In the genomic region with DNA sequence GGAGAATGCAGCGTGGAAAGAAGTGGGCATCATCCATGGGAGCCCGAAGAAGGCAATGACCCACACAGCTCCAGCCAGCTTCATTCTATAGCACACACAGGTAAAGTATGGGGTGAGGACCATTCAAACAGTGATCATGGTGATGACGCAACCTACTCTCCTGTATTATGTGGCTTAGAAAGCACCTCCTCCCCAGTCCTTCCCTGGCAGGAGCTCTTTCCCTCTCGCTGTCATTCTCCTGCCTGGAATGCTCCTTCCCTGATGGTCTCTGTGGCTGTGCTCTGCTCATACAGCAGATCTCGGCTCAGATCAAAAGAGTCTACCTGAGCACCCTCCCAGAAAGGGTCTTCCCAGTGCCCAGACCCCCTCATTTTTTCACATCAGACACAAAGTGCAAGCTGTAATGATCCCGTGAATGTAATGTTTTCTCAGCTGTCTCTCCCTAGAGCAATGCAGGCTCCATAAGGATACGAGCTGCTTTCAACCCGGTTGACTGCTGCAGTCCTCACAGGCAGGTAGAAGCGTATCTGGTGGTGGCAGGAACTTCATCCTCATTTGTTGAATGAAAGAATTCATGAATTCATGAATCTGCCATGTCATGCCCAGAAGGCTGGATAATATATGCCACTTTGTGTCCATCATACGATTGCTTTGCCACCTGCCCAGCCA, we compare ENCODE assay signal across 1 cellular context.
TF ChIP-seq lines count a peak whose summit lies in the region.

No MANE protein-coding gene starts in this region.

TF ChIP-seq in HepG2, 621 proteins besides CTCF, POLR2A, EP300 and RAD21:
- TF ChIP-seq, protein P1, sequence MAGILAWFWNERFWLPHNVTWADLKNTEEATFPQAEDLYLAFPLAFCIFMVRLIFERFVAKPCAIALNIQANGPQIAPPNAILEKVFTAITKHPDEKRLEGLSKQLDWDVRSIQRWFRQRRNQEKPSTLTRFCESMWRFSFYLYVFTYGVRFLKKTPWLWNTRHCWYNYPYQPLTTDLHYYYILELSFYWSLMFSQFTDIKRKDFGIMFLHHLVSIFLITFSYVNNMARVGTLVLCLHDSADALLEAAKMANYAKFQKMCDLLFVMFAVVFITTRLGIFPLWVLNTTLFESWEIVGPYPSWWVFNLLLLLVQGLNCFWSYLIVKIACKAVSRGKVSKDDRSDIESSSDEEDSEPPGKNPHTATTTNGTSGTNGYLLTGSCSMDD (CRISPR knock-in tag; IDR thresholded peaks at IDR 0.05): no peak
- TF ChIP-seq PAWR (CRISPR knock-in tag; IDR thresholded peaks at IDR 0.05; ENCODE audit: borderline replicate concordance): no peak
- TF ChIP-seq REL (CRISPR knock-in tag; conservative IDR thresholded peaks at IDR 0.05): no peak
- TF ChIP-seq, protein P2, sequence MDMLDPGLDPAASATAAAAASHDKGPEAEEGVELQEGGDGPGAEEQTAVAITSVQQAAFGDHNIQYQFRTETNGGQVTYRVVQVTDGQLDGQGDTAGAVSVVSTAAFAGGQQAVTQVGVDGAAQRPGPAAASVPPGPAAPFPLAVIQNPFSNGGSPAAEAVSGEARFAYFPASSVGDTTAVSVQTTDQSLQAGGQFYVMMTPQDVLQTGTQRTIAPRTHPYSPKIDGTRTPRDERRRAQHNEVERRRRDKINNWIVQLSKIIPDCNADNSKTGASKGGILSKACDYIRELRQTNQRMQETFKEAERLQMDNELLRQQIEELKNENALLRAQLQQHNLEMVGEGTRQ (IDR thresholded peaks at IDR 0.05; ENCODE audit: low read depth, low read length): no peak
- TF ChIP-seq, protein P2 (CRISPR knock-in tag; IDR thresholded peaks at IDR 0.05; ENCODE audit: borderline replicate concordance): no peak
- TF ChIP-seq ATF7 (IDR thresholded peaks at IDR 0.05): peak; percentile 53; the same call in 1 of the 2 replicates
- no peak for TF ChIP-seq ATF7 (CRISPR knock-in tag; IDR thresholded peaks at IDR 0.05)
- no peak for TF ChIP-seq PTBP1 (IDR thresholded peaks at IDR 0.05; ENCODE audit: low read depth, low read length, poor library complexity, severe bottlenecking)
- peak; percentile 95 for TF ChIP-seq ZNF263 (CRISPR knock-in tag; IDR thresholded peaks at IDR 0.05)
- TF ChIP-seq HOXA9 (CRISPR knock-in tag; IDR thresholded peaks at IDR 0.05; ENCODE audit: borderline replicate concordance): no peak
- no peak for TF ChIP-seq TGIF2 (CRISPR knock-in tag; IDR thresholded peaks at IDR 0.05)
- no peak for TF ChIP-seq KDM1A (CRISPR knock-in tag; IDR thresholded peaks at IDR 0.05)
- 0 out of 2 replicates have a peak, but pooled peaks have one; percentile 37 for TF ChIP-seq NFE2L2 (IDR thresholded peaks at IDR 0.05; ENCODE audit: low read length)
- no peak for TF ChIP-seq ZNF557 (CRISPR knock-in tag; IDR thresholded peaks at IDR 0.05)
- no peak for TF ChIP-seq ZNF224 (CRISPR knock-in tag; IDR thresholded peaks at IDR 0.05)
- no peak for TF ChIP-seq ZNF720 (CRISPR knock-in tag; IDR thresholded peaks at IDR 0.05)
- no peak for TF ChIP-seq NR2C2 (CRISPR knock-in tag; IDR thresholded peaks at IDR 0.05; ENCODE audit: borderline replicate concordance)
- TF ChIP-seq, protein P3, sequence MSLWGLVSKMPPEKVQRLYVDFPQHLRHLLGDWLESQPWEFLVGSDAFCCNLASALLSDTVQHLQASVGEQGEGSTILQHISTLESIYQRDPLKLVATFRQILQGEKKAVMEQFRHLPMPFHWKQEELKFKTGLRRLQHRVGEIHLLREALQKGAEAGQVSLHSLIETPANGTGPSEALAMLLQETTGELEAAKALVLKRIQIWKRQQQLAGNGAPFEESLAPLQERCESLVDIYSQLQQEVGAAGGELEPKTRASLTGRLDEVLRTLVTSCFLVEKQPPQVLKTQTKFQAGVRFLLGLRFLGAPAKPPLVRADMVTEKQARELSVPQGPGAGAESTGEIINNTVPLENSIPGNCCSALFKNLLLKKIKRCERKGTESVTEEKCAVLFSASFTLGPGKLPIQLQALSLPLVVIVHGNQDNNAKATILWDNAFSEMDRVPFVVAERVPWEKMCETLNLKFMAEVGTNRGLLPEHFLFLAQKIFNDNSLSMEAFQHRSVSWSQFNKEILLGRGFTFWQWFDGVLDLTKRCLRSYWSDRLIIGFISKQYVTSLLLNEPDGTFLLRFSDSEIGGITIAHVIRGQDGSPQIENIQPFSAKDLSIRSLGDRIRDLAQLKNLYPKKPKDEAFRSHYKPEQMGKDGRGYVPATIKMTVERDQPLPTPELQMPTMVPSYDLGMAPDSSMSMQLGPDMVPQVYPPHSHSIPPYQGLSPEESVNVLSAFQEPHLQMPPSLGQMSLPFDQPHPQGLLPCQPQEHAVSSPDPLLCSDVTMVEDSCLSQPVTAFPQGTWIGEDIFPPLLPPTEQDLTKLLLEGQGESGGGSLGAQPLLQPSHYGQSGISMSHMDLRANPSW (CRISPR knock-in tag; IDR thresholded peaks at IDR 0.05; ENCODE audit: borderline replicate concordance): no peak
- no peak for TF ChIP-seq RXRA (CRISPR knock-in tag; IDR thresholded peaks at IDR 0.05)
- no peak for TF ChIP-seq HDAC2 (CRISPR knock-in tag; IDR thresholded peaks at IDR 0.05)
- TF ChIP-seq PHF8 (CRISPR knock-in tag; IDR thresholded peaks at IDR 0.05): no peak
- TF ChIP-seq, protein P4, sequence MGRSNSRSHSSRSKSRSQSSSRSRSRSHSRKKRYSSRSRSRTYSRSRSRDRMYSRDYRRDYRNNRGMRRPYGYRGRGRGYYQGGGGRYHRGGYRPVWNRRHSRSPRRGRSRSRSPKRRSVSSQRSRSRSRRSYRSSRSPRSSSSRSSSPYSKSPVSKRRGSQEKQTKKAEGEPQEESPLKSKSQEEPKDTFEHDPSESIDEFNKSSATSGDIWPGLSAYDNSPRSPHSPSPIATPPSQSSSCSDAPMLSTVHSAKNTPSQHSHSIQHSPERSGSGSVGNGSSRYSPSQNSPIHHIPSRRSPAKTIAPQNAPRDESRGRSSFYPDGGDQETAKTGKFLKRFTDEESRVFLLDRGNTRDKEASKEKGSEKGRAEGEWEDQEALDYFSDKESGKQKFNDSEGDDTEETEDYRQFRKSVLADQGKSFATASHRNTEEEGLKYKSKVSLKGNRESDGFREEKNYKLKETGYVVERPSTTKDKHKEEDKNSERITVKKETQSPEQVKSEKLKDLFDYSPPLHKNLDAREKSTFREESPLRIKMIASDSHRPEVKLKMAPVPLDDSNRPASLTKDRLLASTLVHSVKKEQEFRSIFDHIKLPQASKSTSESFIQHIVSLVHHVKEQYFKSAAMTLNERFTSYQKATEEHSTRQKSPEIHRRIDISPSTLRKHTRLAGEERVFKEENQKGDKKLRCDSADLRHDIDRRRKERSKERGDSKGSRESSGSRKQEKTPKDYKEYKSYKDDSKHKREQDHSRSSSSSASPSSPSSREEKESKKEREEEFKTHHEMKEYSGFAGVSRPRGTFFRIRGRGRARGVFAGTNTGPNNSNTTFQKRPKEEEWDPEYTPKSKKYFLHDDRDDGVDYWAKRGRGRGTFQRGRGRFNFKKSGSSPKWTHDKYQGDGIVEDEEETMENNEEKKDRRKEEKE (IDR thresholded peaks at IDR 0.05): no peak
- no peak for TF ChIP-seq HMG20B (CRISPR knock-in tag; conservative IDR thresholded peaks at IDR 0.05)
- TF ChIP-seq CEBPG (CRISPR knock-in tag; IDR thresholded peaks at IDR 0.05): peak; percentile 72
- no peak for TF ChIP-seq ZNF430 (CRISPR knock-in tag; IDR thresholded peaks at IDR 0.05)
- TF ChIP-seq, protein P5, sequence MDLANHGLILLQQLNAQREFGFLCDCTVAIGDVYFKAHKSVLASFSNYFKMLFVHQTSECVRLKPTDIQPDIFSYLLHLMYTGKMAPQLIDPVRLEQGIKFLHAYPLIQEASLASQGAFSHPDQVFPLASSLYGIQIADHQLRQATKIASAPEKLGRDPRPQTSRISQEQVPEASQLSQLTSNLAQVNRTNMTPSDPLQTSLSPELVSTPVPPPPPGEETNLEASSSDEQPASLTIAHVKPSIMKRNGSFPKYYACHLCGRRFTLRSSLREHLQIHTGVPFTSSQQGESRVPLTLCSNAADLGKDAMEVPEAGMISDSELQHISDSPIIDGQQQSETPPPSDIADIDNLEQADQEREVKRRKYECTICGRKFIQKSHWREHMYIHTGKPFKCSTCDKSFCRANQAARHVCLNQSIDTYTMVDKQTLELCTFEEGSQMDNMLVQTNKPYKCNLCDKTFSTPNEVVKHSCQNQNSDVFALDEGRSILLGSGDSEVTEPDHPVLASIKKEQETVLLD (CRISPR knock-in tag; IDR thresholded peaks at IDR 0.05; ENCODE audit: low read depth): no peak
- TF ChIP-seq CEBPB (IDR thresholded peaks at IDR 0.05; ENCODE audit: borderline replicate concordance, low read depth, low read length): peak; percentile 85
- no peak for TF ChIP-seq HOXA3 (CRISPR knock-in tag; IDR thresholded peaks at IDR 0.05)
- TF ChIP-seq, protein P6, sequence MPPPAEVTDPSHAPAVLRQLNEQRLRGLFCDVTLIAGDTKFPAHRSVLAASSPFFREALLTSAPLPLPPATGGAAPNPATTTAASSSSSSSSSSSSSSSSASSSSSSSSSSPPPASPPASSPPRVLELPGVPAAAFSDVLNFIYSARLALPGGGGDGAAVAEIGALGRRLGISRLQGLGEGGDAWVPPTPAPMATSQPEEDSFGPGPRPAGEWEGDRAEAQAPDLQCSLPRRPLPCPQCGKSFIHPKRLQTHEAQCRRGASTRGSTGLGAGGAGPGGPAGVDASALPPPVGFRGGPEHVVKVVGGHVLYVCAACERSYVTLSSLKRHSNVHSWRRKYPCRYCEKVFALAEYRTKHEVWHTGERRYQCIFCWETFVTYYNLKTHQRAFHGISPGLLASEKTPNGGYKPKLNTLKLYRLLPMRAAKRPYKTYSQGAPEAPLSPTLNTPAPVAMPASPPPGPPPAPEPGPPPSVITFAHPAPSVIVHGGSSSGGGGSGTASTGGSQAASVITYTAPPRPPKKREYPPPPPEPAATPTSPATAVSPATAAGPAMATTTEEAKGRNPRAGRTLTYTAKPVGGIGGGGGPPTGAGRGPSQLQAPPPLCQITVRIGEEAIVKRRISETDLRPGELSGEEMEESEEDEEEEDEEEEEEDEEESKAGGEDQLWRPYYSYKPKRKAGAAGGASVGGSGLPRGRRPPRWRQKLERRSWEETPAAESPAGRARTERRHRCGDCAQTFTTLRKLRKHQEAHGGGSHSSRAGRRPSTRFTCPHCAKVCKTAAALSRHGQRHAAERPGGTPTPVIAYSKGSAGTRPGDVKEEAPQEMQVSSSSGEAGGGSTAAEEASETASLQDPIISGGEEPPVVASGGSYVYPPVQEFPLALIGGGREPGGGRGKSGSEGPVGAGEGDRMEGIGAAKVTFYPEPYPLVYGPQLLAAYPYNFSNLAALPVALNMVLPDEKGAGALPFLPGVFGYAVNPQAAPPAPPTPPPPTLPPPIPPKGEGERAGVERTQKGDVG (CRISPR knock-in tag; IDR thresholded peaks at IDR 0.05; ENCODE audit: borderline replicate concordance): no peak
- no peak for TF ChIP-seq KLF11 (CRISPR knock-in tag; IDR thresholded peaks at IDR 0.05)
- TF ChIP-seq NFYB (CRISPR knock-in tag; IDR thresholded peaks at IDR 0.05): no peak
- no peak for TF ChIP-seq CHD4 (IDR thresholded peaks at IDR 0.05; ENCODE audit: borderline replicate concordance, low read length)
- TF ChIP-seq ZKSCAN5 (CRISPR knock-in tag; IDR thresholded peaks at IDR 0.05): no peak
- TF ChIP-seq HNF4A (CRISPR knock-in tag; IDR thresholded peaks at IDR 0.05): no peak
- TF ChIP-seq RARA (CRISPR knock-in tag; IDR thresholded peaks at IDR 0.05): no peak
- no peak for TF ChIP-seq TCF7L2 (IDR thresholded peaks at IDR 0.05; ENCODE audit: low read depth, low read length)
- TF ChIP-seq, protein P7, sequence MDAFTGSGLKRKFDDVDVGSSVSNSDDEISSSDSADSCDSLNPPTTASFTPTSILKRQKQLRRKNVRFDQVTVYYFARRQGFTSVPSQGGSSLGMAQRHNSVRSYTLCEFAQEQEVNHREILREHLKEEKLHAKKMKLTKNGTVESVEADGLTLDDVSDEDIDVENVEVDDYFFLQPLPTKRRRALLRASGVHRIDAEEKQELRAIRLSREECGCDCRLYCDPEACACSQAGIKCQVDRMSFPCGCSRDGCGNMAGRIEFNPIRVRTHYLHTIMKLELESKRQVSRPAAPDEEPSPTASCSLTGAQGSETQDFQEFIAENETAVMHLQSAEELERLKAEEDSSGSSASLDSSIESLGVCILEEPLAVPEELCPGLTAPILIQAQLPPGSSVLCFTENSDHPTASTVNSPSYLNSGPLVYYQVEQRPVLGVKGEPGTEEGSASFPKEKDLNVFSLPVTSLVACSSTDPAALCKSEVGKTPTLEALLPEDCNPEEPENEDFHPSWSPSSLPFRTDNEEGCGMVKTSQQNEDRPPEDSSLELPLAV (CRISPR knock-in tag; conservative IDR thresholded peaks at IDR 0.05; ENCODE audit: low read depth): no peak
- no peak for TF ChIP-seq ZNF460 (CRISPR knock-in tag; IDR thresholded peaks at IDR 0.05; ENCODE audit: borderline replicate concordance)
- 0 out of 2 replicates have a peak, but pooled peaks have one; percentile 16 for TF ChIP-seq EEA1 (CRISPR knock-in tag; IDR thresholded peaks at IDR 0.05; ENCODE audit: borderline replicate concordance)
- no peak for TF ChIP-seq ELF3 (CRISPR knock-in tag; IDR thresholded peaks at IDR 0.05)
- TF ChIP-seq SAFB2 (CRISPR knock-in tag; IDR thresholded peaks at IDR 0.05; ENCODE audit: borderline replicate concordance, low read depth): no peak
- TF ChIP-seq, protein P8, sequence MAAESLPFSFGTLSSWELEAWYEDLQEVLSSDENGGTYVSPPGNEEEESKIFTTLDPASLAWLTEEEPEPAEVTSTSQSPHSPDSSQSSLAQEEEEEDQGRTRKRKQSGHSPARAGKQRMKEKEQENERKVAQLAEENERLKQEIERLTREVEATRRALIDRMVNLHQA (CRISPR knock-in tag; IDR thresholded peaks at IDR 0.05): no peak
- TF ChIP-seq, protein P9, sequence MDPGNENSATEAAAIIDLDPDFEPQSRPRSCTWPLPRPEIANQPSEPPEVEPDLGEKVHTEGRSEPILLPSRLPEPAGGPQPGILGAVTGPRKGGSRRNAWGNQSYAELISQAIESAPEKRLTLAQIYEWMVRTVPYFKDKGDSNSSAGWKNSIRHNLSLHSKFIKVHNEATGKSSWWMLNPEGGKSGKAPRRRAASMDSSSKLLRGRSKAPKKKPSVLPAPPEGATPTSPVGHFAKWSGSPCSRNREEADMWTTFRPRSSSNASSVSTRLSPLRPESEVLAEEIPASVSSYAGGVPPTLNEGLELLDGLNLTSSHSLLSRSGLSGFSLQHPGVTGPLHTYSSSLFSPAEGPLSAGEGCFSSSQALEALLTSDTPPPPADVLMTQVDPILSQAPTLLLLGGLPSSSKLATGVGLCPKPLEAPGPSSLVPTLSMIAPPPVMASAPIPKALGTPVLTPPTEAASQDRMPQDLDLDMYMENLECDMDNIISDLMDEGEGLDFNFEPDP (CRISPR knock-in tag; conservative IDR thresholded peaks at IDR 0.05): no peak
